Comparison of ENCODE assay signal across 20 cellular contexts in the genomic region with DNA sequence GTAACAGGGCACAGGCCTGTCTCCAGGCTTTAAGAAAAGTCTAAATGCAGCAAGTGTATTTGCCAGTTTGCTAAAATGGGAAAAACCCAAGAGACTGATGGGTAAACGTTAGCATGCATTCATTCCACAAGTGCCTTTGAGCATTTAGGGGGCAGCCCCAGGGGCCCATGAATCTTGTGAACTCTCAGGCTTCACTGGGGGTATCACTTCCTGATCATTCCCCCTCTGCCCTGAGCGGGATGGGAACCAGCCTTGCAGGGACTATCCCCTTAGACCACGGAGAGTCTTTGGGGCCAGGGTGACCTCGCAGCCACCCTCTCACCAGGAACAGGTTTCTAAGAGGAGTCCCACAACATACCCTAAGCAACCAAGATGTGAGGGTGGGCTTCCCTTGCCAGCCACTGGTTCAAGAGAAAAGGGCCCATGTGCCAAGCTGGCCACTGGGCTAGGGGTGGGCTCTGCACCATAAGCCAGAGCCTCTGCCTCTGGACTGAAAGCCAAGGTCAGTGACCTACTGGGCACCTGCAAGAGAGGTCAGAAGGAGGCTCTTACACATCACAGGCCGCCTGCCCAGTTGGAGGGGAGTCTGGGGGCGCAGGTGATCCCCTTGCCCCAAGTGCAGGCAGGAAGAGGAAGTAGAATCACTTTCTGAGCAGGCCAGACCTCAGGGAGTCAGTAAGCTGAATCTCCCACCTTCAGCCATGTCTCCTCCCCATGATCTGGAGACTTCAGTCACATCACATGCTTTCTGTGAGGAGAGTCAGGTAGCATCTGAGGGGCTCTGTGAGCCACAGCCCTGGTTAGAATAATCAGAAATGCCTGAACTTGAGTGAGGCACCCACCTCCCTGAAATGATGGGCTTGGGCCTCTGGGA.
DNase-seq lines count a peak whose midpoint lies in the region; ATAC-seq and TF ChIP-seq lines count a peak whose summit lies in the region.
"Had no signal": no experiment of that assay in that cellular context is flagged by ENCODE, and none has a peak within 500 bp of the region (broad histone marks: within the 10 kb centered on the region; RNA-seq: fewer than 3 reads in every experiment).

No MANE protein-coding gene starts in this region.

- no peaks in the 10 kb centered on the region for H3K36me3 Mint-ChIP-seq in immature natural killer cell

- H3K4me1 Mint-ChIP-seq in immature natural killer cell: no peaks in the 10 kb centered on the region
- H3K4me1 Mint-ChIP-seq: central memory CD8-positive, alpha-beta T cell had no signal

- ATAC-seq in GM18909 (IDR thresholded peaks at IDR 0.05; ENCODE audit: poor library complexity, unreplicated experiment): peak; percentile 39
- peak; percentile 67 for ATAC-seq in HG03108 (IDR thresholded peaks at IDR 0.05; ENCODE audit: unreplicated experiment)
- ATAC-seq in left lobe of liver: peak; percentile 69
- ATAC-seq: lower lobe of right lung had no signal

- no peak for TF ChIP-seq CTCF in GM10266 (IDR thresholded peaks at IDR 0.05; ENCODE audit: control insufficient read depth, insufficient read depth, low read depth, missing control alignments)

- DNase-seq in GM10266 (ENCODE audit: extremely low spot score): peak; percentile 59
- DNase-seq in left lobe of liver (ENCODE audit: low spot score): no peak
- DNase-seq in dedifferentiated amniotic fluid mesenchymal stem cell (ENCODE audit: extremely low spot score): no peak
- DNase-seq in immature natural killer cell: no peak
- no peak for DNase-seq in SW 1271 (lab: John Stamatoyannopoulos, UW)
- DNase-seq: activated CD4-positive, alpha-beta T cell treated with anti-CD3 and anti-CD28 coated beads, Interleukin-2, amount 10 ng/mL, durations not matched to agents 24 days and 14 days; activated naive CD4-positive, alpha-beta T cell treated with anti-CD3 and anti-CD28 coated beads, Interleukin-2, amount 50 U/mL, for 16 hours; foreskin fibroblast; IMR-90; lower lobe of right lung; NCI-H774; nucleus accumbens; PC-9; SIG-M5; stimulated activated CD4-positive, alpha-beta T cell treated with anti-CD3 and anti-CD28 coated beads, Interleukin-4, amount 100 ng/mL, for 1 hour; T-helper 1 cell; upper lobe of left lung had no signal

- H3K27ac Mint-ChIP-seq in immature natural killer cell: no peak overlapping the region
- H3K27ac Mint-ChIP-seq: activated CD4-positive, alpha-beta T cell treated with anti-CD3 and anti-CD28 coated beads, Interleukin-2, amount 10 ng/mL, durations not matched to agents 24 days and 14 days had no signal

- no peaks in the 10 kb centered on the region for H3K9me3 Mint-ChIP-seq in immature natural killer cell
- H3K9me3 Mint-ChIP-seq: activated CD4-positive, alpha-beta T cell treated with anti-CD3 and anti-CD28 coated beads, Interleukin-2, amount 10 ng/mL, durations not matched to agents 24 days and 14 days; central memory CD8-positive, alpha-beta T cell had no signal

- H3K4me3 Mint-ChIP-seq in immature natural killer cell: no peak overlapping the region
- H3K4me3 Mint-ChIP-seq: activated CD4-positive, alpha-beta T cell treated with anti-CD3 and anti-CD28 coated beads, Interleukin-2, amount 10 ng/mL, durations not matched to agents 24 days and 14 days; central memory CD8-positive, alpha-beta T cell had no signal

- H3K27me3 Mint-ChIP-seq in immature natural killer cell (ENCODE audit: low read depth in 3 of 3): peaks cover 0 to 6% (median 2%) of the 10 kb centered on the region in 3 donors
- H3K27me3 Mint-ChIP-seq: activated CD4-positive, alpha-beta T cell treated with anti-CD3 and anti-CD28 coated beads, Interleukin-2, amount 10 ng/mL, durations not matched to agents 24 days and 14 days had no signal
